ENCODE assay signal across 14 cellular contexts in the genomic region with DNA sequence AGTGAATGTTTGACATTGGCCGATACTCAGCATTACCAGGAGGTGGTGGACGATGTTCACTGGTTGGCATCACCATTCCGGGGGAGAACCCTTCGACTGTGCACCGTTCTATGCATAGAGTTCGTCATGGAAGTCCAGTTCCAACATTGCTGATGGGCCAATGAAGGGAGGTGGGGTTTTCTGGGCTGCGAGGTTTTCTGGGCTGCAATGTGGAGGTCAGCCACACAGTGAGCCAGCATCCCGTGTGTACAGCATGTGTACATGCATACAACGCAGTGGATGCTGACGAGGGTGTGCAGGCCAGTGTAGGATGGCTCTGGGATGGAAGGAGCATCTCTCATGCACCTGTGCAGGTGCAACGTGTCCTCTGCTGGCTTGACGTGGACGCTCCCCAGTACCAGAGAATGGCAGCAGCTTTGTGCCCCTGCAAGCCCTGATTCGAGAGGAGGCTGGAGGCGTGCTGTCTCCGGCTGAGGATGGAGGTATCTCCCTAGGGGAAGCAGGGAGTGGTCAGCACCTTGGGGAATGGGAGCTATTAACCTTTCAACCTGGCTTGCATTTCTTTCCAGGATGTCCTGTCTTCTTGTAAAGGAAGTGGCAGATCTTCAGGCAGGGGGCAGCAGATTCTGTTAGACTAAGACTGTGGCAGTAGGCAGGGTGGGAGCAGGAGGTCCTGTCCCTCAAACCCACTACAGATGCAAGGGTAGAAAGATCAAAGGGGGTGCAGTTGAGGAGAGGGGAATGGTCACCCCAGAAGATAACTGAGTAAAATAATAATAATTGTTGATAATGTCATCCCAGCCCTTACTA.
DNase-seq lines count a peak whose midpoint lies in the region; ATAC-seq and TF ChIP-seq lines count a peak whose summit lies in the region.
"Had no signal": no experiment of that assay in that cellular context is flagged by ENCODE, and none has a peak within 500 bp of the region (broad histone marks: within the 10 kb centered on the region; RNA-seq: fewer than 3 reads in every experiment).

No MANE protein-coding gene starts in this region.

- no peak overlapping the region for H3K4me3 ChIP-seq in CD8-positive, alpha-beta memory T cell (ENCODE audit: low read length)
- H3K4me3 ChIP-seq in OCI-LY3 (ENCODE audit: low read length) (no peak overlapping the region), epithelial cell of proximal tubule (ENCODE audit: low read depth, low read length) (no peak overlapping the region), trophoblast cell (ENCODE audit: low read depth, low read length) (peak overlapping the region; percentile 47)

- H2AFZ ChIP-seq in OCI-LY3 (ENCODE audit: low read depth, low read length) = no peak overlapping the region
- H2AFZ ChIP-seq in trophoblast cell (ENCODE audit: insufficient read depth, low read length, poor library complexity) = no peak overlapping the region

- no peak overlapping the region for H4K8ac ChIP-seq in trophoblast cell (ENCODE audit: low read depth, low read length)

- peaks cover 6 to 27% of the 10 kb centered on the region in 2 donors for H3K27me3 Mint-ChIP-seq in CD8-positive, alpha-beta memory T cell

- POLR2A ChIA-PET in CD8-positive, alpha-beta memory T cell (lab: Charles Lee) = no interaction called here

- WGBS in trophoblast cell (ENCODE audit: extremely low coverage, insufficient coverage, insufficient read length) = no CpG with 5 or more reads among the region's 16 CpGs

- no peak overlapping the region for H3K27ac Mint-ChIP-seq in CD8-positive, alpha-beta memory T cell
- H3K27ac Mint-ChIP-seq: activated B cell treated with CpG ODN at 0.5 μM for 24 hours; activated T-cell treated with anti-CD3 and anti-CD28 coated beads, Interleukin-2, amount 50 U/mL, for 24 hours had no signal

- H2BK120ac ChIP-seq in trophoblast cell (ENCODE audit: insufficient read depth, low read length, poor library complexity) = no peak overlapping the region

- peaks cover 0 to 1% (median 0%) of the 10 kb centered on the region in 3 donors for H3K36me3 Mint-ChIP-seq in CD8-positive, alpha-beta memory T cell

- no peak overlapping the region for H4K12ac ChIP-seq in trophoblast cell (ENCODE audit: low read depth, low read length)

- no peaks in the 10 kb centered on the region for H3K36me3 ChIP-seq in CD8-positive, alpha-beta memory T cell (ENCODE audit: insufficient read depth, low read length)
- no peaks in the 10 kb centered on the region for H3K36me3 ChIP-seq in OCI-LY3 (replicated peaks; ENCODE audit: low read depth, low read length)
- H3K36me3 ChIP-seq in trophoblast cell (ENCODE audit: control insufficient read depth in 1 of 2, insufficient read depth in 2 of 2, low read length in 2 of 2) = no peaks in the 10 kb centered on the region
- H3K36me3 ChIP-seq: ascending aorta had no signal

- H3K18ac ChIP-seq in trophoblast cell (ENCODE audit: low read length) = no peak overlapping the region

- ATAC-seq in GM18517 (IDR thresholded peaks at IDR 0.05; ENCODE audit: unreplicated experiment) = no peak
- ATAC-seq: SK-N-SH treated with all-trans-retinoic acid at 6 μM for 48 hours had no signal

- H3K4me1 Mint-ChIP-seq in CD8-positive, alpha-beta memory T cell = peaks cover 11 to 18% (median 16%) of the 10 kb centered on the region in 3 donors

- no peak overlapping the region for H3K27ac ChIP-seq in CD8-positive, alpha-beta memory T cell (ENCODE audit: low read depth, low read length)
- H3K27ac ChIP-seq in OCI-LY3 (ENCODE audit: low read length) (no peak overlapping the region), trophoblast cell (ENCODE audit: low read depth, low read length) (no peak overlapping the region)
- H3K27ac ChIP-seq: ascending aorta, parathyroid adenoma had no signal

- CTCF ChIA-PET in CD8-positive, alpha-beta memory T cell (lab: Charles Lee) = interaction anchor here (1.3 to 1.5 kb wide), 2 partner anchors 10 to 34 kb away, joined by 3 to 4 read pairs; no protein-coding TSS in a partner anchor

- H3K4me2 ChIP-seq in OCI-LY3 (ENCODE audit: low read length) = no peak overlapping the region
- H3K4me2 ChIP-seq in trophoblast cell (ENCODE audit: low read length) = no peak overlapping the region

- DNase-seq in CD8-positive, alpha-beta memory T cell = no peak
- DNase-seq in epithelial cell of proximal tubule (ENCODE audit: low read depth) = no peak
- DNase-seq in trophoblast cell = no peak
- no peak for DNase-seq in NCI-H526 (lab: John Stamatoyannopoulos, UW)
- no peak for DNase-seq in activated gamma-delta T cell treated with Interleukin-2 at 50 U/mL for 16 hours
- DNase-seq: activated B cell treated with CpG ODN at 0.5 μM for 24 hours, midbrain, NCI-H2081 treated with DMSO at 0.1 percent for 48 hours had no signal

- peaks cover 7% of the 10 kb centered on the region for H3K4me1 ChIP-seq in CD8-positive, alpha-beta memory T cell (ENCODE audit: insufficient read depth, low read length)
- H3K4me1 ChIP-seq in OCI-LY3 (ENCODE audit: low read length) (0 out of 2 replicates have a peak, but pooled peaks cover 4% of the 10 kb centered on the region), trophoblast cell (ENCODE audit: control insufficient read depth in 1 of 2, insufficient read depth in 2 of 2, low read length in 2 of 2) (no peaks in the 10 kb centered on the region)
- H3K4me1 ChIP-seq: ascending aorta had no signal

- peak overlapping the region in 6 of 7 donors; percentile 75 to 92 (median 84) for H3K4me3 Mint-ChIP-seq in CD8-positive, alpha-beta memory T cell

- H3K23ac ChIP-seq in trophoblast cell (ENCODE audit: low read length) = peak overlapping the region; percentile 83

- no peaks in the 10 kb centered on the region for H4K20me1 ChIP-seq in OCI-LY3 (ENCODE audit: insufficient read depth, low read length)

- H3K9ac ChIP-seq in OCI-LY3 (ENCODE audit: low read length) (no peak overlapping the region), trophoblast cell (ENCODE audit: low read length) (no peak overlapping the region)
- H3K9ac ChIP-seq: parathyroid adenoma had no signal

- no peak overlapping the region for H2AK5ac ChIP-seq in trophoblast cell (ENCODE audit: low read length)

- H3K9me3 Mint-ChIP-seq in CD8-positive, alpha-beta memory T cell = no peaks in the 10 kb centered on the region
- H3K9me3 Mint-ChIP-seq: activated B cell treated with CpG ODN at 0.5 μM for 24 hours; activated T-cell treated with anti-CD3 and anti-CD28 coated beads, Interleukin-2, amount 50 U/mL, for 24 hours had no signal

- H4K91ac ChIP-seq in trophoblast cell (ENCODE audit: low read depth, low read length) = no peak overlapping the region

- no peaks in the 10 kb centered on the region for H3K27me3 ChIP-seq in CD8-positive, alpha-beta memory T cell (ENCODE audit: insufficient read depth, low read length, poor library complexity, severe bottlenecking)
- peaks cover 50% of the 10 kb centered on the region for H3K27me3 ChIP-seq in OCI-LY3 (ENCODE audit: low read depth, low read length)
- H3K27me3 ChIP-seq in trophoblast cell (ENCODE audit: insufficient read depth, low read length) = no peaks in the 10 kb centered on the region
- H3K27me3 ChIP-seq: ascending aorta had no signal

- no peak overlapping the region for H2BK12ac ChIP-seq in trophoblast cell (ENCODE audit: low read length)

- H3K79me2 ChIP-seq in OCI-LY3 (ENCODE audit: low read length) = no peaks in the 10 kb centered on the region
- H3K79me2 ChIP-seq in trophoblast cell (ENCODE audit: control insufficient read depth, insufficient read depth, low read length, poor library complexity) = no peaks in the 10 kb centered on the region
- H3K79me2 ChIP-seq: parathyroid adenoma had no signal

- no peaks in the 10 kb centered on the region for H3K9me3 ChIP-seq in CD8-positive, alpha-beta memory T cell (ENCODE audit: low read length)
- no peaks in the 10 kb centered on the region for H3K9me3 ChIP-seq in OCI-LY3 (ENCODE audit: insufficient read depth, low read length)
- peaks cover 2% of the 10 kb centered on the region for H3K9me3 ChIP-seq in trophoblast cell (ENCODE audit: insufficient read depth, low read depth, low read length)
- H3K9me3 ChIP-seq: ascending aorta had no signal

- no peaks in the 10 kb centered on the region for H3K79me1 ChIP-seq in trophoblast cell (ENCODE audit: low read length)

- H3K14ac ChIP-seq in trophoblast cell (ENCODE audit: low read length) = no peak overlapping the region

- TF ChIP-seq CTCF in OCI-LY3 (IDR thresholded peaks at IDR 0.05; ENCODE audit: low read depth, low read length) (peak; percentile 35), epithelial cell of proximal tubule (conservative IDR thresholded peaks at IDR 0.05; ENCODE audit: low read depth, low read length) (peak; percentile 41)

- no peak overlapping the region for H3K4ac ChIP-seq in trophoblast cell (ENCODE audit: low read depth, low read length)

- no peak overlapping the region for H2BK5ac ChIP-seq in trophoblast cell (ENCODE audit: low read depth, low read length, poor library complexity)
